28 cellular contexts compared by ENCODE assay signal in genomic region chr15:94984886-94985285, GRCh38.
A peak's percentile ranks its signal among the peaks of the same experiment; 100 is the strongest.
DNase-seq lines count a peak whose midpoint lies in the region; ATAC-seq, FAIRE-seq and TF ChIP-seq lines count a peak whose summit lies in the region.
"Had no signal": no experiment of that assay in that cellular context is flagged by ENCODE, and none has a peak within 500 bp of the region (broad histone marks: within the 10 kb centered on the region; RNA-seq: fewer than 3 reads in every experiment).

No MANE protein-coding gene starts in this region.

- no peak for TF ChIP-seq CTCF in nephron progenitor cell (IDR thresholded peaks at IDR 0.05)

- H3K36me3 Mint-ChIP-seq in nephron progenitor cell (ENCODE audit: low read depth): peaks cover 24% of the 10 kb centered on the region
- H3K36me3 Mint-ChIP-seq: CD14-positive monocyte; CD4-positive, alpha-beta memory T cell; CD4-positive, CD25-positive, alpha-beta regulatory T cell; CD8-positive, alpha-beta memory T cell had no signal

- no peaks in the 10 kb centered on the region for H3K4me1 Mint-ChIP-seq in nephron progenitor cell
- H3K4me1 Mint-ChIP-seq: CD14-positive monocyte; CD4-positive, alpha-beta memory T cell; CD4-positive, CD25-positive, alpha-beta regulatory T cell; CD8-positive, alpha-beta memory T cell had no signal

- DNase-seq in RCC 7860 (ENCODE audit: low spot score) (peak; percentile 15), kidney glomerular epithelial cell (lab: John Stamatoyannopoulos, UW) (peak; percentile 19), nephron progenitor cell (no peak), DMS79 treated with DMSO at 0.1 percent for 48 hours (lab: John Stamatoyannopoulos, UW) (no peak), T-helper 9 cell (no peak), medulla oblongata (ENCODE audit: extremely low spot score) (no peak), NCI-H69 (lab: John Stamatoyannopoulos, UW) (no peak)
- DNase-seq: 8988T; ACHN; BE2C; C1 segment of cervical spinal cord; Calu3; CD4-positive, alpha-beta memory T cell; CD4-positive, CD25-positive, alpha-beta regulatory T cell; CD8-positive, alpha-beta memory T cell; COR-L47; DMS 273 treated with DMSO at 0.1 percent for 48 hours; DMS153; DMS53; DMS79; GF-D8 had no signal

- H3K27ac Mint-ChIP-seq in nephron progenitor cell: peak overlapping the region; percentile 41
- H3K27ac Mint-ChIP-seq: CD14-positive monocyte; CD4-positive, alpha-beta memory T cell; CD4-positive, CD25-positive, alpha-beta regulatory T cell; CD8-positive, alpha-beta memory T cell had no signal

- peaks cover 59% of the 10 kb centered on the region for H3K9me3 Mint-ChIP-seq in nephron progenitor cell

- peaks cover 5% of the 10 kb centered on the region for H3K27me3 Mint-ChIP-seq in nephron progenitor cell (ENCODE audit: low read depth, poor library complexity)
- H3K27me3 Mint-ChIP-seq: CD4-positive, alpha-beta memory T cell; CD4-positive, CD25-positive, alpha-beta regulatory T cell; CD8-positive, alpha-beta memory T cell had no signal

- peak; percentile 40 for ATAC-seq in GM18868 (IDR thresholded peaks at IDR 0.05; ENCODE audit: unreplicated experiment)

- no peak for FAIRE-seq in RCC 7860 (lab: Jason Lieb, UNC)
- FAIRE-seq: A204.1, G401.6, GM12892, GM18507, GM19239 had no signal

- H3K4me3 Mint-ChIP-seq in nephron progenitor cell: no peak overlapping the region
- H3K4me3 Mint-ChIP-seq: CD14-positive monocyte; CD4-positive, alpha-beta memory T cell; CD4-positive, CD25-positive, alpha-beta regulatory T cell; CD8-positive, alpha-beta memory T cell had no signal

Comparison
In these comparisons a context has a peak if more than half of its experiments do, and no peak if none do; other contexts are left out.
1. DNase-seq: peak in RCC 7860 (single experiment) and kidney glomerular epithelial cell (single experiment); none in nephron progenitor cell (single experiment), DMS79 treated with DMSO at 0.1 percent for 48 hours (single experiment), T-helper 9 cell (single experiment), medulla oblongata (single experiment) and NCI-H69 (single experiment).